In the genomic region with DNA sequence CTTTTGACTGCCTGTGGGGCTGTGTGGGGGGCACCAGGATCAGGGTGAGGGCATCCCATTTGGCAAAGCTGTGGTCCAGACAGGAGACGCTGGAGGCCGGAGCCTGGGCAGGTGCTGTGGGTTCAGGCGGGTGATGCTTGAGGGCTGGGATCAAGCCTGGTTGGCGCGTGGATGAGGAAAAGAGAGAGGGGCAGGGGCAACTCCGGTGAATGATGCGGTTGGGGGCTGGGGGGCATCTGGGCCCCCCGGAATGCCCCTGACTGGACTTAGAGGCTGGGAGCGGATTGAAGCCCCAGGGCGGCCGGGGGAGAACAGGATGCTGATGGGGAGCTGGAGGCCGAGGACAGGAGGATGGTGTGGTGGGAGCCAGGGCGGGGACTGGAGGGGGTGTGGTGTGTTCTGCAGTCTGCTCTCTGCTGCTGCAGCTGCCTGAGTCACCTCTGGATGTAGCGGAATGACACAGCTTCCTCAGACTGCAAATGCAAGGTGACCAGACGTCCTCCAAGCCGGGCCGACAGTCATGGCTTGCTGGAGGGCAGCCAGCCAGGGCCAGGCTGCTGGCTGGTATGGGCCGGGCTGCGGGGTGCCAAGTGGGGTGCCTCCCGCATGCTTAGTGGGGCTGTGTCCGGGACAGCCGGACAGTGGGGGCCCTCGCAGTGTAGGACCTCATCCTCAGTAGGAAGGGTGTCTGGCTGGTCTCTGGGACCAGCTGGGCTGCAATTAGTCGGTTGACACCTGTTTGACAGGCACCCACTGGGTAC, we compare ENCODE assay signal across 1 cellular context.
TF ChIP-seq lines count a peak whose summit lies in the region.

No MANE protein-coding gene starts in this region.

TF ChIP-seq in K562, 482 proteins besides CTCF, POLR2A, EP300 and RAD21 (continued from another document and continues in another):
- TF ChIP-seq ERF (CRISPR knock-in tag; IDR thresholded peaks at IDR 0.05) (no peak), HDAC6 (IDR thresholded peaks at IDR 0.05; ENCODE audit: low read depth, low read length) (no peak), HNRNPH1 (optimal IDR thresholded peaks at IDR 0.05; ENCODE audit: low read depth, low read length) (no peak), ZNF551 (CRISPR knock-in tag; IDR thresholded peaks at IDR 0.05) (no peak), JUNB (CRISPR knock-in tag; conservative IDR thresholded peaks at IDR 0.05) (no peak), ZBED1 (IDR thresholded peaks at IDR 0.05) (no peak), DNMT1 (IDR thresholded peaks at IDR 0.05) (no peak), CBX1 (IDR thresholded peaks at IDR 0.05; ENCODE audit: low read depth) (no peak), MYNN (IDR thresholded peaks at IDR 0.05) (peak; percentile 59; the same call in 1 of the 2 replicates), MYNN (CRISPR knock-in tag; IDR thresholded peaks at IDR 0.05) (no peak), CEBPG (CRISPR knock-in tag; IDR thresholded peaks at IDR 0.05) (no peak), CEBPG (tag; conservative IDR thresholded peaks at IDR 0.05 in 1 of 2, IDR thresholded peaks at IDR 0.05 in 1 of 2) (no peak), SMARCE1 (IDR thresholded peaks at IDR 0.05) (peak; percentile 31; the same call in 1 of the 2 replicates), MCM2 (IDR thresholded peaks at IDR 0.05; ENCODE audit: low read depth) (no peak), BHLHE40 (IDR thresholded peaks at IDR 0.05; ENCODE audit: low read length) (peak; percentile 39; the same call in 1 of the 2 replicates), PCBP1 (IDR thresholded peaks at IDR 0.05; ENCODE audit: low read depth, low read length, poor library complexity, severe bottlenecking) (peak; percentile 62), CCAR2 (IDR thresholded peaks at IDR 0.05; ENCODE audit: low read depth, low read length) (no peak), NUFIP1 (IDR thresholded peaks at IDR 0.05; ENCODE audit: partially characterized antibody) (no peak), TAF1 (IDR thresholded peaks at IDR 0.05; ENCODE audit: control insufficient read depth, extremely low read depth, insufficient read depth, low read length, severe bottlenecking) (no peak), ZNF184 (CRISPR knock-in tag; IDR thresholded peaks at IDR 0.05) (no peak), ARNT (IDR thresholded peaks at IDR 0.05) (no peak), CTBP1 (IDR thresholded peaks at IDR 0.05; ENCODE audit: borderline replicate concordance) (peak; percentile 50; the same call in 1 of the 2 replicates), ZSCAN29 (IDR thresholded peaks at IDR 0.05) (no peak), PHF8 (IDR thresholded peaks at IDR 0.05; ENCODE audit: borderline replicate concordance, low read length) (no peak), ARID1B (IDR thresholded peaks at IDR 0.05) (peak; percentile 47; the same call in 1 of the 2 replicates), HNRNPLL (IDR thresholded peaks at IDR 0.05; ENCODE audit: low read depth, low read length, poor library complexity, severe bottlenecking) (no peak), IRF2 (CRISPR knock-in tag; IDR thresholded peaks at IDR 0.05) (no peak), NFE2 (IDR thresholded peaks at IDR 0.05; ENCODE audit: low read depth) (peak; percentile 89), EZH2 (IDR thresholded peaks at IDR 0.05; ENCODE audit: borderline replicate concordance, low read depth, low read length) (no peak), DPF2 (IDR thresholded peaks at IDR 0.05) (peak; percentile 51), GTF2F1 (IDR thresholded peaks at IDR 0.05; ENCODE audit: low read depth, low read length) (no peak), KDM4B (IDR thresholded peaks at IDR 0.05; ENCODE audit: borderline replicate concordance in 2 of 2, low read depth in 1 of 2) (no peak), CCNT2 (IDR thresholded peaks at IDR 0.05; ENCODE audit: borderline replicate concordance, extremely low read depth, insufficient read length, low read depth, low read length) (peak; percentile 51), FOXA3 (CRISPR knock-in tag; conservative IDR thresholded peaks at IDR 0.05 in 1 of 2, IDR thresholded peaks at IDR 0.05 in 1 of 2) (no peak), RBM15 (IDR thresholded peaks at IDR 0.05; ENCODE audit: insufficient read depth, low read length) (no peak), NR2C2 (CRISPR knock-in tag; IDR thresholded peaks at IDR 0.05) (no peak), NR2C2 (tag; IDR thresholded peaks at IDR 0.05) (no peak), ZNF282 (CRISPR knock-in tag; IDR thresholded peaks at IDR 0.05) (no peak), ASH1L (IDR thresholded peaks at IDR 0.05; ENCODE audit: borderline replicate concordance, low read depth, partially characterized antibody) (no peak), ZNF174 (CRISPR knock-in tag; IDR thresholded peaks at IDR 0.05) (no peak)
- TF ChIP-seq, protein P1, sequence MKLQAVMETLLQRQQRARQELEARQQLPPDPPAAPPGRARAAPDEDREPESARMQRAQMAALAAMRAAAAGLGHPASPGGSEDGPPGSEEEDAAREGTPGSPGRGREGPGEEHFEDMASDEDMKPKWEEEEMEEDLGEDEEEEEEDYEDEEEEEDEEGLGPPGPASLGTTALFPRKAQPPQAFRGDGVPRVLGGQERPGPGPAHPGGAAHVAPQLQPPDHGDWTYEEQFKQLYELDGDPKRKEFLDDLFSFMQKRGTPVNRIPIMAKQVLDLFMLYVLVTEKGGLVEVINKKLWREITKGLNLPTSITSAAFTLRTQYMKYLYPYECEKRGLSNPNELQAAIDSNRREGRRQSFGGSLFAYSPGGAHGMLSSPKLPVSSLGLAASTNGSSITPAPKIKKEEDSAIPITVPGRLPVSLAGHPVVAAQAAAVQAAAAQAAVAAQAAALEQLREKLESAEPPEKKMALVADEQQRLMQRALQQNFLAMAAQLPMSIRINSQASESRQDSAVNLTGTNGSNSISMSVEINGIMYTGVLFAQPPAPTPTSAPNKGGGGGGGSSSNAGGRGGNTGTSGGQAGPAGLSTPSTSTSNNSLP (IDR thresholded peaks at IDR 0.05; ENCODE audit: borderline replicate concordance, low read depth, low read length), result no peak
- TF ChIP-seq, protein P2, sequence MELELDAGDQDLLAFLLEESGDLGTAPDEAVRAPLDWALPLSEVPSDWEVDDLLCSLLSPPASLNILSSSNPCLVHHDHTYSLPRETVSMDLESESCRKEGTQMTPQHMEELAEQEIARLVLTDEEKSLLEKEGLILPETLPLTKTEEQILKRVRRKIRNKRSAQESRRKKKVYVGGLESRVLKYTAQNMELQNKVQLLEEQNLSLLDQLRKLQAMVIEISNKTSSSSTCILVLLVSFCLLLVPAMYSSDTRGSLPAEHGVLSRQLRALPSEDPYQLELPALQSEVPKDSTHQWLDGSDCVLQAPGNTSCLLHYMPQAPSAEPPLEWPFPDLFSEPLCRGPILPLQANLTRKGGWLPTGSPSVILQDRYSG (tag; conservative IDR thresholded peaks at IDR 0.05; ENCODE audit: low read depth), result no peak
- TF ChIP-seq, protein P3, sequence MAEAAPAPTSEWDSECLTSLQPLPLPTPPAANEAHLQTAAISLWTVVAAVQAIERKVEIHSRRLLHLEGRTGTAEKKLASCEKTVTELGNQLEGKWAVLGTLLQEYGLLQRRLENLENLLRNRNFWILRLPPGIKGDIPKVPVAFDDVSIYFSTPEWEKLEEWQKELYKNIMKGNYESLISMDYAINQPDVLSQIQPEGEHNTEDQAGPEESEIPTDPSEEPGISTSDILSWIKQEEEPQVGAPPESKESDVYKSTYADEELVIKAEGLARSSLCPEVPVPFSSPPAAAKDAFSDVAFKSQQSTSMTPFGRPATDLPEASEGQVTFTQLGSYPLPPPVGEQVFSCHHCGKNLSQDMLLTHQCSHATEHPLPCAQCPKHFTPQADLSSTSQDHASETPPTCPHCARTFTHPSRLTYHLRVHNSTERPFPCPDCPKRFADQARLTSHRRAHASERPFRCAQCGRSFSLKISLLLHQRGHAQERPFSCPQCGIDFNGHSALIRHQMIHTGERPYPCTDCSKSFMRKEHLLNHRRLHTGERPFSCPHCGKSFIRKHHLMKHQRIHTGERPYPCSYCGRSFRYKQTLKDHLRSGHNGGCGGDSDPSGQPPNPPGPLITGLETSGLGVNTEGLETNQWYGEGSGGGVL (CRISPR knock-in tag; IDR thresholded peaks at IDR 0.05), result no peak
- TF ChIP-seq, protein P4, sequence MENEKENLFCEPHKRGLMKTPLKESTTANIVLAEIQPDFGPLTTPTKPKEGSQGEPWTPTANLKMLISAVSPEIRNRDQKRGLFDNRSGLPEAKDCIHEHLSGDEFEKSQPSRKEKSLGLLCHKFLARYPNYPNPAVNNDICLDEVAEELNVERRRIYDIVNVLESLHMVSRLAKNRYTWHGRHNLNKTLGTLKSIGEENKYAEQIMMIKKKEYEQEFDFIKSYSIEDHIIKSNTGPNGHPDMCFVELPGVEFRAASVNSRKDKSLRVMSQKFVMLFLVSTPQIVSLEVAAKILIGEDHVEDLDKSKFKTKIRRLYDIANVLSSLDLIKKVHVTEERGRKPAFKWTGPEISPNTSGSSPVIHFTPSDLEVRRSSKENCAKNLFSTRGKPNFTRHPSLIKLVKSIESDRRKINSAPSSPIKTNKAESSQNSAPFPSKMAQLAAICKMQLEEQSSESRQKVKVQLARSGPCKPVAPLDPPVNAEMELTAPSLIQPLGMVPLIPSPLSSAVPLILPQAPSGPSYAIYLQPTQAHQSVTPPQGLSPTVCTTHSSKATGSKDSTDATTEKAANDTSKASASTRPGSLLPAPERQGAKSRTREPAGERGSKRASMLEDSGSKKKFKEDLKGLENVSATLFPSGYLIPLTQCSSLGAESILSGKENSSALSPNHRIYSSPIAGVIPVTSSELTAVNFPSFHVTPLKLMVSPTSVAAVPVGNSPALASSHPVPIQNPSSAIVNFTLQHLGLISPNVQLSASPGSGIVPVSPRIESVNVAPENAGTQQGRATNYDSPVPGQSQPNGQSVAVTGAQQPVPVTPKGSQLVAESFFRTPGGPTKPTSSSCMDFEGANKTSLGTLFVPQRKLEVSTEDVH (IDR thresholded peaks at IDR 0.05; ENCODE audit: low read depth, partially characterized antibody), result no peak
- TF ChIP-seq, protein P5, sequence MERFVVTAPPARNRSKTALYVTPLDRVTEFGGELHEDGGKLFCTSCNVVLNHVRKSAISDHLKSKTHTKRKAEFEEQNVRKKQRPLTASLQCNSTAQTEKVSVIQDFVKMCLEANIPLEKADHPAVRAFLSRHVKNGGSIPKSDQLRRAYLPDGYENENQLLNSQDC (CRISPR knock-in tag; IDR thresholded peaks at IDR 0.05), result no peak
- TF ChIP-seq, protein P6, sequence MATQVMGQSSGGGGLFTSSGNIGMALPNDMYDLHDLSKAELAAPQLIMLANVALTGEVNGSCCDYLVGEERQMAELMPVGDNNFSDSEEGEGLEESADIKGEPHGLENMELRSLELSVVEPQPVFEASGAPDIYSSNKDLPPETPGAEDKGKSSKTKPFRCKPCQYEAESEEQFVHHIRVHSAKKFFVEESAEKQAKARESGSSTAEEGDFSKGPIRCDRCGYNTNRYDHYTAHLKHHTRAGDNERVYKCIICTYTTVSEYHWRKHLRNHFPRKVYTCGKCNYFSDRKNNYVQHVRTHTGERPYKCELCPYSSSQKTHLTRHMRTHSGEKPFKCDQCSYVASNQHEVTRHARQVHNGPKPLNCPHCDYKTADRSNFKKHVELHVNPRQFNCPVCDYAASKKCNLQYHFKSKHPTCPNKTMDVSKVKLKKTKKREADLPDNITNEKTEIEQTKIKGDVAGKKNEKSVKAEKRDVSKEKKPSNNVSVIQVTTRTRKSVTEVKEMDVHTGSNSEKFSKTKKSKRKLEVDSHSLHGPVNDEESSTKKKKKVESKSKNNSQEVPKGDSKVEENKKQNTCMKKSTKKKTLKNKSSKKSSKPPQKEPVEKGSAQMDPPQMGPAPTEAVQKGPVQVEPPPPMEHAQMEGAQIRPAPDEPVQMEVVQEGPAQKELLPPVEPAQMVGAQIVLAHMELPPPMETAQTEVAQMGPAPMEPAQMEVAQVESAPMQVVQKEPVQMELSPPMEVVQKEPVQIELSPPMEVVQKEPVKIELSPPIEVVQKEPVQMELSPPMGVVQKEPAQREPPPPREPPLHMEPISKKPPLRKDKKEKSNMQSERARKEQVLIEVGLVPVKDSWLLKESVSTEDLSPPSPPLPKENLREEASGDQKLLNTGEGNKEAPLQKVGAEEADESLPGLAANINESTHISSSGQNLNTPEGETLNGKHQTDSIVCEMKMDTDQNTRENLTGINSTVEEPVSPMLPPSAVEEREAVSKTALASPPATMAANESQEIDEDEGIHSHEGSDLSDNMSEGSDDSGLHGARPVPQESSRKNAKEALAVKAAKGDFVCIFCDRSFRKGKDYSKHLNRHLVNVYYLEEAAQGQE (CRISPR knock-in tag; IDR thresholded peaks at IDR 0.05; ENCODE audit: low read depth), result no peak
- TF ChIP-seq, protein P7, sequence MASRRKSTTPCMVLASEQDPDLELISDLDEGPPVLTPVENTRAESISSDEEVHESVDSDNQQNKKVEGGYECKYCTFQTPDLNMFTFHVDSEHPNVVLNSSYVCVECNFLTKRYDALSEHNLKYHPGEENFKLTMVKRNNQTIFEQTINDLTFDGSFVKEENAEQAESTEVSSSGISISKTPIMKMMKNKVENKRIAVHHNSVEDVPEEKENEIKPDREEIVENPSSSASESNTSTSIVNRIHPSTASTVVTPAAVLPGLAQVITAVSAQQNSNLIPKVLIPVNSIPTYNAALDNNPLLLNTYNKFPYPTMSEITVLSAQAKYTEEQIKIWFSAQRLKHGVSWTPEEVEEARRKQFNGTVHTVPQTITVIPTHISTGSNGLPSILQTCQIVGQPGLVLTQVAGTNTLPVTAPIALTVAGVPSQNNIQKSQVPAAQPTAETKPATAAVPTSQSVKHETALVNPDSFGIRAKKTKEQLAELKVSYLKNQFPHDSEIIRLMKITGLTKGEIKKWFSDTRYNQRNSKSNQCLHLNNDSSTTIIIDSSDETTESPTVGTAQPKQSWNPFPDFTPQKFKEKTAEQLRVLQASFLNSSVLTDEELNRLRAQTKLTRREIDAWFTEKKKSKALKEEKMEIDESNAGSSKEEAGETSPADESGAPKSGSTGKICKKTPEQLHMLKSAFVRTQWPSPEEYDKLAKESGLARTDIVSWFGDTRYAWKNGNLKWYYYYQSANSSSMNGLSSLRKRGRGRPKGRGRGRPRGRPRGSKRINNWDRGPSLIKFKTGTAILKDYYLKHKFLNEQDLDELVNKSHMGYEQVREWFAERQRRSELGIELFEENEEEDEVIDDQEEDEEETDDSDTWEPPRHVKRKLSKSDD (conservative IDR thresholded peaks at IDR 0.05; ENCODE audit: low read length), result no peak
- TF ChIP-seq, protein P8, sequence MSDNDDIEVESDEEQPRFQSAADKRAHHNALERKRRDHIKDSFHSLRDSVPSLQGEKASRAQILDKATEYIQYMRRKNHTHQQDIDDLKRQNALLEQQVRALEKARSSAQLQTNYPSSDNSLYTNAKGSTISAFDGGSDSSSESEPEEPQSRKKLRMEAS (CRISPR knock-in tag; IDR thresholded peaks at IDR 0.05), result no peak
